In the genomic region with DNA sequence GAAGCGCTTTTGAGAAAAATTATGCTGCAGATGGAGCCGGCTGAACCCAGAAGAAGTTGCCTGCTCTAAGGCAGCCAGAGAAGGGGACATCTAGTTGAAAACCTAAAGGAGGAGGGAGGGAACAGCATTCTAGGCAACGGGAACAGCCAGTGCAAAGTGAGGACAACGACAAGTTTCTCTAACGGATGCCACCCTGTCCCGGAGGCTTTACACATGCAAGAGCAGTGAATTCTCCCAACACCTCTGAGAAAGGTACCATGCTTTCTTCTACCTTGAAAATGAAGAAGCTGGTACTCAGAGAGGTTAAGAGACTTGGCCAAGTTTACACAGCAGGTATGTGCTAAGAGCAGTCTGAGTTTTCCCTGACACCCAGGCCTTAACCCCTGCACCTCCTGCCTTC, we compare ENCODE assay signal across 3 cellular contexts.
TF ChIP-seq lines count a peak whose summit lies in the region.

No MANE protein-coding gene starts in this region.

TF ChIP-seq in HepG2, 621 proteins besides CTCF, POLR2A, EP300 and RAD21:
- TF ChIP-seq ZNF768 (CRISPR knock-in tag; IDR thresholded peaks at IDR 0.05), result peak; percentile 56; the same call in 1 of the 2 replicates
- TF ChIP-seq, protein P1, sequence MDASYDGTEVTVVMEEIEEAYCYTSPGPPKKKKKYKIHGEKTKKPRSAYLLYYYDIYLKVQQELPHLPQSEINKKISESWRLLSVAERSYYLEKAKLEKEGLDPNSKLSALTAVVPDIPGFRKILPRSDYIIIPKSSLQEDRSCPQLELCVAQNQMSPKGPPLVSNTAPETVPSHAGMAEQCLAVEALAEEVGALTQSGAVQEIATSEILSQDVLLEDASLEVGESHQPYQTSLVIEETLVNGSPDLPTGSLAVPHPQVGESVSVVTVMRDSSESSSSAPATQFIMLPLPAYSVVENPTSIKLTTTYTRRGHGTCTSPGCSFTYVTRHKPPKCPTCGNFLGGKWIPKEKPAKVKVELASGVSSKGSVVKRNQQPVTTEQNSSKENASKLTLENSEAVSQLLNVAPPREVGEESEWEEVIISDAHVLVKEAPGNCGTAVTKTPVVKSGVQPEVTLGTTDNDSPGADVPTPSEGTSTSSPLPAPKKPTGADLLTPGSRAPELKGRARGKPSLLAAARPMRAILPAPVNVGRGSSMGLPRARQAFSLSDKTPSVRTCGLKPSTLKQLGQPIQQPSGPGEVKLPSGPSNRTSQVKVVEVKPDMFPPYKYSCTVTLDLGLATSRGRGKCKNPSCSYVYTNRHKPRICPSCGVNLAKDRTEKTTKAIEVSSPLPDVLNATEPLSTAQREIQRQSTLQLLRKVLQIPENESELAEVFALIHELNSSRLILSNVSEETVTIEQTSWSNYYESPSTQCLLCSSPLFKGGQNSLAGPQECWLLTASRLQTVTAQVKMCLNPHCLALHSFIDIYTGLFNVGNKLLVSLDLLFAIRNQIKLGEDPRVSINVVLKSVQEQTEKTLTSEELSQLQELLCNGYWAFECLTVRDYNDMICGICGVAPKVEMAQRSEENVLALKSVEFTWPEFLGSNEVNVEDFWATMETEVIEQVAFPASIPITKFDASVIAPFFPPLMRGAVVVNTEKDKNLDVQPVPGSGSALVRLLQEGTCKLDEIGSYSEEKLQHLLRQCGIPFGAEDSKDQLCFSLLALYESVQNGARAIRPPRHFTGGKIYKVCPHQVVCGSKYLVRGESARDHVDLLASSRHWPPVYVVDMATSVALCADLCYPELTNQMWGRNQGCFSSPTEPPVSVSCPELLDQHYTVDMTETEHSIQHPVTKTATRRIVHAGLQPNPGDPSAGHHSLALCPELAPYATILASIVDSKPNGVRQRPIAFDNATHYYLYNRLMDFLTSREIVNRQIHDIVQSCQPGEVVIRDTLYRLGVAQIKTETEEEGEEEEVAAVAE (CRISPR knock-in tag; IDR thresholded peaks at IDR 0.05; ENCODE audit: borderline replicate concordance), result no peak
- TF ChIP-seq, protein P2, sequence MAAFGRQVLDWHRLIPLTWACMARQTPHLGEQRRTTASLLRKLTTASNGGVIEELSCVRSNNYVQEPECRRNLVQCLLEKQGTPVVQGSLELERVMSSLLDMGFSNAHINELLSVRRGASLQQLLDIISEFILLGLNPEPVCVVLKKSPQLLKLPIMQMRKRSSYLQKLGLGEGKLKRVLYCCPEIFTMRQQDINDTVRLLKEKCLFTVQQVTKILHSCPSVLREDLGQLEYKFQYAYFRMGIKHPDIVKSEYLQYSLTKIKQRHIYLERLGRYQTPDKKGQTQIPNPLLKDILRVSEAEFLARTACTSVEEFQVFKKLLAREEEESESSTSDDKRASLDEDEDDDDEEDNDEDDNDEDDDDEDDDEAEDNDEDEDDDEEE (CRISPR knock-in tag; IDR thresholded peaks at IDR 0.05), result no peak
- no peak for TF ChIP-seq ZNF501 (CRISPR knock-in tag; IDR thresholded peaks at IDR 0.05)
- TF ChIP-seq, protein P3, sequence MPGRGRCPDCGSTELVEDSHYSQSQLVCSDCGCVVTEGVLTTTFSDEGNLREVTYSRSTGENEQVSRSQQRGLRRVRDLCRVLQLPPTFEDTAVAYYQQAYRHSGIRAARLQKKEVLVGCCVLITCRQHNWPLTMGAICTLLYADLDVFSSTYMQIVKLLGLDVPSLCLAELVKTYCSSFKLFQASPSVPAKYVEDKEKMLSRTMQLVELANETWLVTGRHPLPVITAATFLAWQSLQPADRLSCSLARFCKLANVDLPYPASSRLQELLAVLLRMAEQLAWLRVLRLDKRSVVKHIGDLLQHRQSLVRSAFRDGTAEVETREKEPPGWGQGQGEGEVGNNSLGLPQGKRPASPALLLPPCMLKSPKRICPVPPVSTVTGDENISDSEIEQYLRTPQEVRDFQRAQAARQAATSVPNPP (CRISPR knock-in tag; IDR thresholded peaks at IDR 0.05), result no peak
- no peak for TF ChIP-seq ZNF577 (CRISPR knock-in tag; IDR thresholded peaks at IDR 0.05; ENCODE audit: borderline replicate concordance, low read depth)
- TF ChIP-seq ZBTB3 (CRISPR knock-in tag; IDR thresholded peaks at IDR 0.05; ENCODE audit: borderline replicate concordance, low read depth), result no peak
- no peak for TF ChIP-seq AGO1 (IDR thresholded peaks at IDR 0.05; ENCODE audit: low read depth, low read length, poor library complexity, severe bottlenecking)

TF ChIP-seq in HEK293, 187 proteins besides CTCF, POLR2A, EP300 and RAD21 (continues in another document):
- no peak for TF ChIP-seq WT1 (tag by site-specific recombination; IDR thresholded peaks at IDR 0.05)
- TF ChIP-seq SP3 (tag by site-specific recombination; IDR thresholded peaks at IDR 0.05), result no peak
- no peak for TF ChIP-seq ZNF791 (tag by site-specific recombination; IDR thresholded peaks at IDR 0.05)
- TF ChIP-seq ZNF239 (tag by site-specific recombination; IDR thresholded peaks at IDR 0.05), result no peak
- TF ChIP-seq ZNF555 (tag by site-specific recombination; conservative IDR thresholded peaks at IDR 0.05), result no peak
- TF ChIP-seq OSR2 (tag by site-specific recombination; IDR thresholded peaks at IDR 0.05), result no peak
- no peak for TF ChIP-seq ZNF501 (tag by site-specific recombination; IDR thresholded peaks at IDR 0.05)
- no peak for TF ChIP-seq KLF10 (tag by site-specific recombination; IDR thresholded peaks at IDR 0.05)
- TF ChIP-seq, protein P4, sequence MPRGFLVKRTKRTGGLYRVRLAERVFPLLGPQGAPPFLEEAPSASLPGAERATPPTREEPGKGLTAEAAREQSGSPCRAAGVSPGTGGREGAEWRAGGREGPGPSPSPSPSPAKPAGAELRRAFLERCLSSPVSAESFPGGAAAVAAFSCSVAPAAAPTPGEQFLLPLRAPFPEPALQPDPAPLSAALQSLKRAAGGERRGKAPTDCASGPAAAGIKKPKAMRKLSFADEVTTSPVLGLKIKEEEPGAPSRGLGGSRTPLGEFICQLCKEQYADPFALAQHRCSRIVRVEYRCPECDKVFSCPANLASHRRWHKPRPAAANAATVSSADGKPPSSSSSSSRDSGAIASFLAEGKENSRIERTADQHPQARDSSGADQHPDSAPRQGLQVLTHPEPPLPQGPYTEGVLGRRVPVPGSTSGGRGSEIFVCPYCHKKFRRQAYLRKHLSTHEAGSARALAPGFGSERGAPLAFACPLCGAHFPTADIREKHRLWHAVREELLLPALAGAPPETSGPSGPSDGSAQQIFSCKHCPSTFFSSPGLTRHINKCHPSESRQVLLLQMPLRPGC (tag by site-specific recombination; IDR thresholded peaks at IDR 0.05), result no peak
- TF ChIP-seq ZFP3 (tag by site-specific recombination; IDR thresholded peaks at IDR 0.05; ENCODE audit: low read depth), result no peak
- 0 out of 2 replicates have a peak, but pooled peaks have one; percentile 13 for TF ChIP-seq ZNF768 (tag by site-specific recombination; IDR thresholded peaks at IDR 0.05)
- TF ChIP-seq, protein P5, sequence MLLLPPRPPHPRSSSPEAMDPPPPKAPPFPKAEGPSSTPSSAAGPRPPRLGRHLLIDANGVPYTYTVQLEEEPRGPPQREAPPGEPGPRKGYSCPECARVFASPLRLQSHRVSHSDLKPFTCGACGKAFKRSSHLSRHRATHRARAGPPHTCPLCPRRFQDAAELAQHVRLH (tag by site-specific recombination; IDR thresholded peaks at IDR 0.05), result peak; percentile 49; the same call in 1 of the 2 replicates
- no peak for TF ChIP-seq ZNF169 (tag by site-specific recombination; IDR thresholded peaks at IDR 0.05)
- TF ChIP-seq ZNF664 (tag by site-specific recombination; IDR thresholded peaks at IDR 0.05), result peak; percentile 96
- TF ChIP-seq ZNF114 (tag by site-specific recombination; IDR thresholded peaks at IDR 0.05), result no peak
- TF ChIP-seq ZEB2 (tag by site-specific recombination; IDR thresholded peaks at IDR 0.05), result no peak
- TF ChIP-seq ZNF341 (tag by site-specific recombination; IDR thresholded peaks at IDR 0.05; ENCODE audit: low read depth), result peak; percentile 54
- no peak for TF ChIP-seq ZNF549 (tag by site-specific recombination; IDR thresholded peaks at IDR 0.05)
- no peak for TF ChIP-seq ZNF776 (tag by site-specific recombination; IDR thresholded peaks at IDR 0.05; ENCODE audit: borderline replicate concordance)
- TF ChIP-seq ZFP69B (tag by site-specific recombination; IDR thresholded peaks at IDR 0.05), result no peak
- TF ChIP-seq ZNF2 (tag by site-specific recombination; IDR thresholded peaks at IDR 0.05), result no peak
- TF ChIP-seq ZNF221 (tag by site-specific recombination; IDR thresholded peaks at IDR 0.05; ENCODE audit: borderline replicate concordance), result no peak
- TF ChIP-seq ZFP41 (tag by site-specific recombination; IDR thresholded peaks at IDR 0.05; ENCODE audit: borderline replicate concordance), result no peak
- no peak for TF ChIP-seq ZNF155 (tag by site-specific recombination; IDR thresholded peaks at IDR 0.05)
- no peak for TF ChIP-seq KLF9 (tag by site-specific recombination; IDR thresholded peaks at IDR 0.05; ENCODE audit: low read depth)
- no peak for TF ChIP-seq KLF7 (tag by site-specific recombination; IDR thresholded peaks at IDR 0.05; ENCODE audit: borderline replicate concordance)
- no peak for TF ChIP-seq ZNF274 (IDR thresholded peaks at IDR 0.05; ENCODE audit: low read length)
- TF ChIP-seq ZNF274 (tag by site-specific recombination; IDR thresholded peaks at IDR 0.05; ENCODE audit: borderline replicate concordance), result no peak
- TF ChIP-seq, protein P6, sequence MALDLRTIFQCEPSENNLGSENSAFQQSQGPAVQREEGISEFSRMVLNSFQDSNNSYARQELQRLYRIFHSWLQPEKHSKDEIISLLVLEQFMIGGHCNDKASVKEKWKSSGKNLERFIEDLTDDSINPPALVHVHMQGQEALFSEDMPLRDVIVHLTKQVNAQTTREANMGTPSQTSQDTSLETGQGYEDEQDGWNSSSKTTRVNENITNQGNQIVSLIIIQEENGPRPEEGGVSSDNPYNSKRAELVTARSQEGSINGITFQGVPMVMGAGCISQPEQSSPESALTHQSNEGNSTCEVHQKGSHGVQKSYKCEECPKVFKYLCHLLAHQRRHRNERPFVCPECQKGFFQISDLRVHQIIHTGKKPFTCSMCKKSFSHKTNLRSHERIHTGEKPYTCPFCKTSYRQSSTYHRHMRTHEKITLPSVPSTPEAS (tag by site-specific recombination; IDR thresholded peaks at IDR 0.05), result no peak
- no peak for TF ChIP-seq ZNF146 (tag by site-specific recombination; IDR thresholded peaks at IDR 0.05)

TF ChIP-seq in GM23338, 12 proteins besides CTCF, POLR2A, EP300 and RAD21:
- TF ChIP-seq ZNF114 (CRISPR knock-in tag; IDR thresholded peaks at IDR 0.05) (no peak), EZH2 (IDR thresholded peaks at IDR 0.05; ENCODE audit: low read depth, unreplicated experiment) (no peak), POLR2AphosphoS5 (IDR thresholded peaks at IDR 0.05; ENCODE audit: low read depth) (no peak), ZNF331 (CRISPR knock-in tag; IDR thresholded peaks at IDR 0.05; ENCODE audit: low read depth) (no peak), NANOG (IDR thresholded peaks at IDR 0.05; ENCODE audit: borderline replicate concordance) (no peak), CREB1 (CRISPR knock-in tag; IDR thresholded peaks at IDR 0.05; ENCODE audit: low read depth) (no peak), STAT1 (IDR thresholded peaks at IDR 0.05; ENCODE audit: unreplicated experiment) (no peak), EZH2phosphoT487 (IDR thresholded peaks at IDR 0.05; ENCODE audit: unreplicated experiment) (no peak)
- TF ChIP-seq, protein P7, sequence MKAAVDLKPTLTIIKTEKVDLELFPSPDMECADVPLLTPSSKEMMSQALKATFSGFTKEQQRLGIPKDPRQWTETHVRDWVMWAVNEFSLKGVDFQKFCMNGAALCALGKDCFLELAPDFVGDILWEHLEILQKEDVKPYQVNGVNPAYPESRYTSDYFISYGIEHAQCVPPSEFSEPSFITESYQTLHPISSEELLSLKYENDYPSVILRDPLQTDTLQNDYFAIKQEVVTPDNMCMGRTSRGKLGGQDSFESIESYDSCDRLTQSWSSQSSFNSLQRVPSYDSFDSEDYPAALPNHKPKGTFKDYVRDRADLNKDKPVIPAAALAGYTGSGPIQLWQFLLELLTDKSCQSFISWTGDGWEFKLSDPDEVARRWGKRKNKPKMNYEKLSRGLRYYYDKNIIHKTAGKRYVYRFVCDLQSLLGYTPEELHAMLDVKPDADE (IDR thresholded peaks at IDR 0.05), result no peak
- TF ChIP-seq, protein P8, sequence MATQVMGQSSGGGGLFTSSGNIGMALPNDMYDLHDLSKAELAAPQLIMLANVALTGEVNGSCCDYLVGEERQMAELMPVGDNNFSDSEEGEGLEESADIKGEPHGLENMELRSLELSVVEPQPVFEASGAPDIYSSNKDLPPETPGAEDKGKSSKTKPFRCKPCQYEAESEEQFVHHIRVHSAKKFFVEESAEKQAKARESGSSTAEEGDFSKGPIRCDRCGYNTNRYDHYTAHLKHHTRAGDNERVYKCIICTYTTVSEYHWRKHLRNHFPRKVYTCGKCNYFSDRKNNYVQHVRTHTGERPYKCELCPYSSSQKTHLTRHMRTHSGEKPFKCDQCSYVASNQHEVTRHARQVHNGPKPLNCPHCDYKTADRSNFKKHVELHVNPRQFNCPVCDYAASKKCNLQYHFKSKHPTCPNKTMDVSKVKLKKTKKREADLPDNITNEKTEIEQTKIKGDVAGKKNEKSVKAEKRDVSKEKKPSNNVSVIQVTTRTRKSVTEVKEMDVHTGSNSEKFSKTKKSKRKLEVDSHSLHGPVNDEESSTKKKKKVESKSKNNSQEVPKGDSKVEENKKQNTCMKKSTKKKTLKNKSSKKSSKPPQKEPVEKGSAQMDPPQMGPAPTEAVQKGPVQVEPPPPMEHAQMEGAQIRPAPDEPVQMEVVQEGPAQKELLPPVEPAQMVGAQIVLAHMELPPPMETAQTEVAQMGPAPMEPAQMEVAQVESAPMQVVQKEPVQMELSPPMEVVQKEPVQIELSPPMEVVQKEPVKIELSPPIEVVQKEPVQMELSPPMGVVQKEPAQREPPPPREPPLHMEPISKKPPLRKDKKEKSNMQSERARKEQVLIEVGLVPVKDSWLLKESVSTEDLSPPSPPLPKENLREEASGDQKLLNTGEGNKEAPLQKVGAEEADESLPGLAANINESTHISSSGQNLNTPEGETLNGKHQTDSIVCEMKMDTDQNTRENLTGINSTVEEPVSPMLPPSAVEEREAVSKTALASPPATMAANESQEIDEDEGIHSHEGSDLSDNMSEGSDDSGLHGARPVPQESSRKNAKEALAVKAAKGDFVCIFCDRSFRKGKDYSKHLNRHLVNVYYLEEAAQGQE (IDR thresholded peaks at IDR 0.05; ENCODE audit: unreplicated experiment), result no peak
